Comparison of ENCODE assay signal across 10 cellular contexts in genomic region chr13:40271511-40271910, GRCh38.
DNase-seq lines count a peak whose midpoint lies in the region; ATAC-seq and TF ChIP-seq lines count a peak whose summit lies in the region.
"Had no signal": no experiment of that assay in that cellular context is flagged by ENCODE, and none has a peak within 500 bp of the region (broad histone marks: within the 10 kb centered on the region; RNA-seq: fewer than 3 reads in every experiment).

No MANE protein-coding gene starts in this region.

- TF ChIP-seq POLR2A in testis (IDR thresholded peaks at IDR 0.05), result no peak

- H3K4me1 Mint-ChIP-seq in brain, result peaks cover 52% of the 10 kb centered on the region

- peaks cover 25% of the 10 kb centered on the region for H3K4me1 ChIP-seq in OCI-LY1 (ENCODE audit: insufficient read depth, low read length, severe bottlenecking)
- peaks cover 4% of the 10 kb centered on the region for H3K4me1 ChIP-seq in testis

- H3K27me3 ChIP-seq in OCI-LY1 (ENCODE audit: insufficient read depth, low read length) (no peaks in the 10 kb centered on the region), testis (no peaks in the 10 kb centered on the region)

- intact Hi-C loops in testis (cut with DNase I; ENCODE audit: low total_unique reads), result no loop called here

- no peaks in the 10 kb centered on the region for H3K9me2 ChIP-seq in OCI-LY1 (ENCODE audit: low read depth, low read length)

- peak overlapping the region; percentile 4; the same call in 1 of the 2 replicates for H3K4me2 ChIP-seq in OCI-LY1 (ENCODE audit: low read length)

- WGBS in testis, 2 donors, result 42 to 54% methylated on average over 8 of the region's 8 CpGs

- H3K4me3 Mint-ChIP-seq in brain, result peak overlapping the region in 1 of 5 experiments; percentile 6

- peak overlapping the region in 4 of 5 experiments; percentile 21 to 86 (median 80) for H3K27ac Mint-ChIP-seq in brain

- no peaks in the 10 kb centered on the region for H3K9me3 Mint-ChIP-seq in brain

- H3K27ac ChIP-seq in OCI-LY1 (ENCODE audit: low read depth, low read length, poor library complexity, severe bottlenecking), result no peak overlapping the region
- peak overlapping the region in 1 of 2 donors; percentile 41 for H3K27ac ChIP-seq in testis

- H3K36me3 ChIP-seq in OCI-LY1 (ENCODE audit: insufficient read depth, low read length) (no peaks in the 10 kb centered on the region), testis (ENCODE audit: low read depth, missing control alignments) (no peaks in the 10 kb centered on the region)

- H2AFZ ChIP-seq in OCI-LY1 (ENCODE audit: low read length), result no peak overlapping the region

- H3K79me2 ChIP-seq in OCI-LY1 (ENCODE audit: insufficient read depth, low read length), result no peaks in the 10 kb centered on the region

- H4K20me1 ChIP-seq in OCI-LY1 (ENCODE audit: insufficient read depth, low read length), result no peaks in the 10 kb centered on the region

- no peak overlapping the region for H3K9ac ChIP-seq in OCI-LY1 (ENCODE audit: low read length)

- H3K9me3 ChIP-seq in OCI-LY1 (ENCODE audit: low read length) (no peaks in the 10 kb centered on the region), testis (no peaks in the 10 kb centered on the region)

- TF ChIP-seq CTCF in OCI-LY1 (IDR thresholded peaks at IDR 0.05; ENCODE audit: low read length), result no peak
- TF ChIP-seq CTCF in brain (conservative IDR thresholded peaks at IDR 0.05), result no peak
- no peak for TF ChIP-seq CTCF in testis (IDR thresholded peaks at IDR 0.05)

- ATAC-seq in left lobe of liver (peak; percentile 57), HG03442 (IDR thresholded peaks at IDR 0.05; ENCODE audit: unreplicated experiment) (no peak)

- H3F3A ChIP-seq in OCI-LY1 (ENCODE audit: insufficient read depth, low read length), result no peaks in the 10 kb centered on the region

- DNase-seq in left lobe of liver (ENCODE audit: low spot score) (no peak), testis (peak; percentile 20), midbrain (lab: John Stamatoyannopoulos, UW) (no peak), NCI-H1092 treated with DMSO at 0.1 percent for 48 hours (lab: John Stamatoyannopoulos, UW) (no peak), HCEC 1CT (no peak)
- DNase-seq: activated CD8-positive, alpha-beta memory T cell treated with anti-CD3 and anti-CD28 coated beads, Interleukin-2, amount 50 U/mL, for 48 hours; cortex of kidney had no signal

- no peak overlapping the region for H3K4me3 ChIP-seq in OCI-LY1 (ENCODE audit: low read depth, low read length, poor library complexity, severe bottlenecking)
- H3K4me3 ChIP-seq in testis, result no peak overlapping the region

- H3K36me3 Mint-ChIP-seq in brain, result no peaks in the 10 kb centered on the region

- peaks cover 4% of the 10 kb centered on the region for H3K27me3 Mint-ChIP-seq in brain
